Comparison of ENCODE assay signal across 22 cellular contexts in the genomic region with DNA sequence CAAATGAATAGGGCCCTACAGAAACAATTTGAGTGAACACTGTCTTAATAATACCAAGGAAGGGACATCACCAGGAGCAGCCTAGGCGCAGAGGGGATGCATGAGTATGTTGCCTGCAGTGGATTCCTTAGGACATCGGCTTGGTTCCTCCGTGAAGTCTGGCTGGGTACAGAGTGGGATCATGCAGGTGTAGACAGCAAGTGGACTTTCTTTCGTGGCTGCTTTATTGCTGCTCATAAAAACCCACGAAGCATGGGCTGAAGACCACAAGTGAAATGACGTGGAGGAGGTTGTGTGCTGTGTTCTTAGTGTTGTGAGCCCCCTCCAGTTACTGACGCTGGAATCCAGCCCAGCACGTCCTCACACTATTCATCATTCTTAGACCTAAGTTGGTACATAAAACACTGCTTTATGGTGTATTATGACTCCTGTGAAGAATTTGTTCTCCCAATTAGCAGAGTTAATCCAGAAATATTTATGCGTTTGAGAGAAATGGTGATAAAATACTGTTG.
"Had no signal": no experiment of that assay in that cellular context is flagged by ENCODE, and none has a peak within 500 bp of the region (broad histone marks: within the 10 kb centered on the region; RNA-seq: fewer than 3 reads in every experiment).

No MANE protein-coding gene starts in this region.

- H3K27me3 ChIP-seq: esophagus squamous epithelium, gastrocnemius medialis had no signal

- H3K27ac ChIP-seq: esophagus squamous epithelium, gastrocnemius medialis, spleen, upper lobe of right lung had no signal

- ATAC-seq: activated CD4-positive, alpha-beta T cell treated with anti-CD3 and anti-CD28 coated beads for 36 hours; activated T-helper 17 cell treated with anti-CD3 and anti-CD28 coated beads, Interleukin-2, amount 50 U/mL, for 72 hours; effector memory CD8-positive, alpha-beta T cell; gastrocnemius medialis; mucosa of descending colon; upper lobe of right lung had no signal

- H3K4me3 ChIP-seq: esophagus squamous epithelium, gastrocnemius medialis, mucosa of descending colon, spleen, upper lobe of right lung had no signal

- DNase-seq: activated B cell treated with CpG ODN at 0.5 μM for 24 hours; activated CD4-positive, alpha-beta T cell treated with anti-CD3 and anti-CD28 coated beads for 36 hours; activated CD4-positive, alpha-beta T cell treated with anti-CD3 and anti-CD28 coated beads, Interleukin-2, amount 50 U/mL, for 4 hours; activated CD8-positive, alpha-beta memory T cell treated with anti-CD3 and anti-CD28 coated beads for 24 hours; activated CD8-positive, alpha-beta memory T cell treated with anti-CD3 and anti-CD28 coated beads, Interleukin-2, amount 50 U/mL, for 4 hours; activated naive CD8-positive, alpha-beta T cell treated with anti-CD3 and anti-CD28 coated beads for 36 hours; activated T-cell treated with anti-CD3 and anti-CD28 coated beads, Interleukin-2, amount 50 U/mL, for 24 hours; amniotic stem cell; dermis blood vessel endothelial cell; effector memory CD8-positive, alpha-beta T cell; esophagus squamous epithelium; gastrocnemius medialis; mesenchymal stem cell; mucosa of descending colon; occipital lobe; posterior cingulate gyrus; spleen; stimulated activated CD4-positive, alpha-beta T cell treated with anti-CD3 and anti-CD28 coated beads, Interleukin-4, amount 100 ng/mL, for 1 hour; stimulated activated naive CD4-positive, alpha-beta T cell treated with Interleukin-2 at 50 U/mL for 16 hours; T1000; upper lobe of right lung had no signal

- H3K9me3 ChIP-seq: esophagus squamous epithelium, gastrocnemius medialis, mucosa of descending colon, spleen, upper lobe of right lung had no signal

- H3K36me3 ChIP-seq: esophagus squamous epithelium, gastrocnemius medialis, spleen, upper lobe of right lung had no signal

- H3K4me1 ChIP-seq: esophagus squamous epithelium, gastrocnemius medialis, spleen, upper lobe of right lung had no signal
